Comparison of ENCODE assay signal across 20 cellular contexts in genomic region chr17:49700956-49701355, GRCh38. TPM values are rescaled to one million over a fixed set of nuclear protein-coding genes. Genes with fewer than 3 reads are reported as not detected.
A peak's percentile ranks its signal among the peaks of the same experiment; 100 is the strongest.
DNase-seq lines count a peak whose midpoint lies in the region; ATAC-seq and TF ChIP-seq lines count a peak whose summit lies in the region.
"Had no signal": no experiment of that assay in that cellular context is flagged by ENCODE, and none has a peak within 500 bp of the region (broad histone marks: within the 10 kb centered on the region; RNA-seq: fewer than 3 reads in every experiment).

No MANE protein-coding gene starts in this region.

- no peaks in the 10 kb centered on the region for H3K9me3 ChIP-seq in left ventricle myocardium inferior (replicated peaks)
- H3K9me3 ChIP-seq in Peyer's patch: no peaks in the 10 kb centered on the region
- H3K9me3 ChIP-seq: BE2C, HAP-1, SJSA1 had no signal

- intact Hi-C loops in left ventricle myocardium inferior (cut with micrococcal nuclease): loop anchor here (10.0 kb wide), 1 partner anchor 154 kb away; no protein-coding TSS in a partner anchor

- H3K4me3 Mint-ChIP-seq in IgD-negative memory B cell: no peak overlapping the region
- no peak overlapping the region for H3K4me3 Mint-ChIP-seq in chondrocyte (ENCODE audit: unreplicated experiment)
- H3K4me3 Mint-ChIP-seq: CD8-positive, alpha-beta T cell; GM23338 had no signal

- H3K36me3 Mint-ChIP-seq in activated naive CD4-positive, alpha-beta T cell treated with anti-CD3 and anti-CD28 coated beads, Interleukin-2, amount 50 U/mL, for 72 hours: peaks cover 0 to 9% of the 10 kb centered on the region in 2 donors
- peaks cover 7% of the 10 kb centered on the region for H3K36me3 Mint-ChIP-seq in IgD-negative memory B cell
- H3K36me3 Mint-ChIP-seq in chondrocyte (ENCODE audit: low read depth): peaks cover 38% of the 10 kb centered on the region

- H3K36me3 ChIP-seq in left ventricle myocardium inferior (peaks cover 64% of the 10 kb centered on the region), Peyer's patch (peaks cover 0 to 62% (median 4%) of the 10 kb centered on the region in 3 donors)

- peak overlapping the region; percentile 13 to 57 for H3K27ac Mint-ChIP-seq in activated naive CD4-positive, alpha-beta T cell treated with anti-CD3 and anti-CD28 coated beads, Interleukin-2, amount 50 U/mL, for 72 hours
- H3K27ac Mint-ChIP-seq in IgD-negative memory B cell (peak overlapping the region in 2 of 3 donors; percentile 11 to 50), chondrocyte (ENCODE audit: unreplicated experiment) (no peak overlapping the region)
- H3K27ac Mint-ChIP-seq: GM23338 had no signal

- H3K27me3 ChIP-seq in left ventricle myocardium inferior (ENCODE audit: low read depth): no peaks in the 10 kb centered on the region
- no peaks in the 10 kb centered on the region for H3K27me3 ChIP-seq in Peyer's patch
- H3K27me3 ChIP-seq: BE2C, SJSA1 had no signal

- no peak for TF ChIP-seq POLR2A in Peyer's patch (IDR thresholded peaks at IDR 0.05)

- peaks cover 39% of the 10 kb centered on the region for H3K4me1 ChIP-seq in left ventricle myocardium inferior
- peaks cover 0 to 18% (median 0%) of the 10 kb centered on the region in 4 donors for H3K4me1 ChIP-seq in Peyer's patch
- H3K4me1 ChIP-seq: BE2C, HAP-1, SJSA1 had no signal

- TF ChIP-seq CTCF in chondrocyte (IDR thresholded peaks at IDR 0.05) (no peak), left ventricle myocardium inferior (IDR thresholded peaks at IDR 0.05; ENCODE audit: borderline replicate concordance) (no peak), Peyer's patch (IDR thresholded peaks at IDR 0.05) (no peak)

- H3K9me3 Mint-ChIP-seq in activated naive CD4-positive, alpha-beta T cell treated with anti-CD3 and anti-CD28 coated beads, Interleukin-2, amount 50 U/mL, for 72 hours: no peaks in the 10 kb centered on the region
- no peaks in the 10 kb centered on the region for H3K9me3 Mint-ChIP-seq in IgD-negative memory B cell
- H3K9me3 Mint-ChIP-seq in chondrocyte (ENCODE audit: low read depth): no peaks in the 10 kb centered on the region
- H3K9me3 Mint-ChIP-seq: CD8-positive, alpha-beta T cell; GM23338 had no signal

- DNase-seq in activated naive CD4-positive, alpha-beta T cell treated with anti-CD3 and anti-CD28 coated beads, Interleukin-2, amount 50 U/mL, for 72 hours (ENCODE audit: low spot score in 2 of 2): no peak
- no peak for DNase-seq in activated naive CD4-positive, alpha-beta T cell treated with anti-CD3 and anti-CD28 coated beads, Interleukin-2, amount 50 U/mL, for 16 hours
- DNase-seq in chondrocyte (ENCODE audit: low spot score) (peak; percentile 2), T-helper 2 cell (no peak), left ventricle myocardium inferior (no peak), Peyer's patch (no peak)
- DNase-seq: BE2C; CD8-positive, alpha-beta T cell; DND-41; NCI-H1092 treated with DMSO at 0.1 percent for 48 hours; NCI-H1436 treated with DMSO at 0.1 percent for 48 hours; NCI-H2029; NCI-H526; OCI-M1 had no signal

- H3K27ac ChIP-seq in left ventricle myocardium inferior (replicated peaks) (no peak overlapping the region), Peyer's patch (no peak overlapping the region)
- H3K27ac ChIP-seq: KMS-11, SJSA1 had no signal

- ATAC-seq in activated naive CD4-positive, alpha-beta T cell treated with anti-CD3 and anti-CD28 coated beads, Interleukin-2, amount 50 U/mL, for 72 hours: no peak
- ATAC-seq: CD8-positive, alpha-beta T cell; GM12878; GM23338 had no signal

- H3K27me3 Mint-ChIP-seq in IgD-negative memory B cell: no peaks in the 10 kb centered on the region
- no peaks in the 10 kb centered on the region for H3K27me3 Mint-ChIP-seq in chondrocyte (ENCODE audit: low read depth)

- H3K4me1 Mint-ChIP-seq in IgD-negative memory B cell (peaks cover 7 to 11% (median 7%) of the 10 kb centered on the region in 3 donors), chondrocyte (ENCODE audit: low read depth) (peaks cover 6% of the 10 kb centered on the region)

- H3K4me3 ChIP-seq in left ventricle myocardium inferior (no peak overlapping the region), Peyer's patch (no peak overlapping the region)
- H3K4me3 ChIP-seq: GM12878, GM23338, HAP-1, SJSA1 had no signal

RNA-seq across cellular contexts. Expression of gene SLC35B1, which starts 6.8 kb away (rescaled TPM):
- 10 to 100 TPM; 36.2 to 44.1 TPM for total RNA-seq in activated naive CD4-positive, alpha-beta T cell treated with anti-CD3 and anti-CD28 coated beads, Interleukin-2, amount 50 U/mL, for 72 hours
- polyA plus RNA-seq in IgD-negative memory B cell: 27.7 TPM
- total RNA-seq in chondrocyte: 45.2 to 62.8 TPM (median 45.3 TPM) in 3 replicates
- total RNA-seq in left ventricle myocardium inferior: 53.4 TPM
- total RNA-seq in Peyer's patch: 100 to 1,000 TPM in 1 of 4 donors, 10 to 100 TPM in 3; 42.1 to 115 (median 78.2) TPM

RNA-seq across cellular contexts. Expression of gene SPOP, which starts 23.1 kb away (rescaled TPM):
- total RNA-seq in activated naive CD4-positive, alpha-beta T cell treated with anti-CD3 and anti-CD28 coated beads, Interleukin-2, amount 50 U/mL, for 72 hours: 10 to 100 TPM; 66.9 to 70.3 TPM
- 90.5 TPM for polyA plus RNA-seq in IgD-negative memory B cell
- total RNA-seq in chondrocyte (62.9 to 69.6 TPM (median 63.8 TPM) in 3 replicates), left ventricle myocardium inferior (66.9 TPM), Peyer's patch (10 to 100 TPM; 72.2 to 81.3 (median 74.7) TPM)
